ENCODE assay signal across 13 cellular contexts in genomic region chrX:131985526-131986049, GRCh38. TPM values are rescaled to one million over a fixed set of nuclear protein-coding genes. Genes with fewer than 3 reads are reported as not detected.
A peak's percentile ranks its signal among the peaks of the same experiment; 100 is the strongest.
DNase-seq lines count a peak whose midpoint lies in the region; ATAC-seq, FAIRE-seq and TF ChIP-seq lines count a peak whose summit lies in the region.
"Had no signal": no experiment of that assay in that cellular context is flagged by ENCODE, and none has a peak within 500 bp of the region (broad histone marks: within the 10 kb centered on the region; RNA-seq: fewer than 3 reads in every experiment).

No MANE protein-coding gene starts in this region.

- H3K4me2 ChIP-seq in BLaER1 treated with 17β-estradiol and CSF1 and Interleukin-3, amounts not matched to agents 10 nM and 100 nM: peak overlapping the region in 10 of 11 experiments; percentile 7 to 66 (median 42); a peak in 13 of 22 replicates
- no peak overlapping the region for H3K4me2 ChIP-seq in DND-41 (ENCODE audit: insufficient read depth, low read length)

- peak overlapping the region in 10 of 11 experiments; percentile 10 to 94 (median 88); a peak in 19 of 22 replicates for H3K27ac ChIP-seq in BLaER1 treated with 17β-estradiol and CSF1 and Interleukin-3, amounts not matched to agents 10 nM and 100 nM
- H3K27ac ChIP-seq in DND-41 (ENCODE audit: low read length): peak overlapping the region; percentile 78
- H3K27ac ChIP-seq: body of pancreas, SK-N-MC had no signal

- peak; percentile 31 for TF ChIP-seq CTCF in DND-41 (IDR thresholded peaks at IDR 0.05; ENCODE audit: borderline replicate concordance, extremely low read depth, low read length, poor library complexity, severe bottlenecking)
- no peak for TF ChIP-seq CTCF in WTC11 (IDR thresholded peaks at IDR 0.05)

- peak; percentile 67 for ATAC-seq in DND-41 (ENCODE audit: insufficient read depth, low read depth)
- peak; percentile 93 for ATAC-seq in WTC11
- ATAC-seq in GM19395 (IDR thresholded peaks at IDR 0.05; ENCODE audit: unreplicated experiment): no peak
- ATAC-seq: body of pancreas had no signal

- no peaks in the 10 kb centered on the region for H3K79me2 ChIP-seq in DND-41 (ENCODE audit: insufficient read depth, low read length)

- H3K36me3 Mint-ChIP-seq in WTC11: no peaks in the 10 kb centered on the region

- H3K27ac Mint-ChIP-seq in WTC11: no peak overlapping the region
- H3K27ac Mint-ChIP-seq: HFFc6 had no signal

- H3K27me3 Mint-ChIP-seq in WTC11 (ENCODE audit: low read depth): no peaks in the 10 kb centered on the region

- no peaks in the 10 kb centered on the region for H3K9me3 Mint-ChIP-seq in WTC11
- H3K9me3 Mint-ChIP-seq: HFFc6 had no signal

- peak; percentile 59 for DNase-seq in DND-41
- DNase-seq in WTC11 (ENCODE audit: low spot score): peak; percentile 14
- peak; percentile 55 for DNase-seq in iPS-NIHi7 (ENCODE audit: extremely low spot score)
- DNase-seq in frontal cortex (ENCODE audit: low spot score in 2 of 2): no peak
- DNase-seq in KG1 (lab: John Stamatoyannopoulos, UW): no peak
- DNase-seq in SKM-1 (lab: John Stamatoyannopoulos, UW; ENCODE audit: unreplicated experiment): no peak
- DNase-seq: body of pancreas, HFFc6, NCI-H526 had no signal

- CTCF ChIA-PET in WTC11 (lab: Charles Lee): no interaction called here

- H3K27me3 ChIP-seq in BLaER1 treated with 17β-estradiol and CSF1 and Interleukin-3, amounts not matched to agents 10 nM and 100 nM: peaks cover 92 to 100% (median 96%) of the 10 kb centered on the region in 11 experiments
- no peaks in the 10 kb centered on the region for H3K27me3 ChIP-seq in DND-41 (ENCODE audit: insufficient read depth, low read length, poor library complexity)
- H3K27me3 ChIP-seq: body of pancreas had no signal

- peak overlapping the region; percentile 64 for H2AFZ ChIP-seq in DND-41 (ENCODE audit: low read depth, low read length)

- POLR2A ChIA-PET in WTC11 (lab: Charles Lee): no interaction called here

- H3K36me3 ChIP-seq in BLaER1 treated with 17β-estradiol and CSF1 and Interleukin-3, amounts not matched to agents 10 nM and 100 nM: no peaks in the 10 kb centered on the region
- H3K36me3 ChIP-seq in DND-41 (ENCODE audit: insufficient read depth, low read length): no peaks in the 10 kb centered on the region

- FAIRE-seq in frontal cortex (lab: Jason Lieb, UNC): no peak

- H3K4me1 Mint-ChIP-seq in WTC11: peaks cover 26% of the 10 kb centered on the region

- H3K9me3 ChIP-seq in BLaER1 treated with 17β-estradiol and CSF1 and Interleukin-3, amounts not matched to agents 10 nM and 100 nM (replicated peaks in 1 of 11): peaks cover 7 to 32% (median 11%) of the 10 kb centered on the region in 11 experiments; a peak in 19 of 22 replicates
- no peaks in the 10 kb centered on the region for H3K9me3 ChIP-seq in DND-41 (ENCODE audit: insufficient read depth, low read length, severe bottlenecking)
- H3K9me3 ChIP-seq: body of pancreas had no signal

- peaks cover 19 to 36% (median 31%) of the 10 kb centered on the region in 10 experiments for H3K4me1 ChIP-seq in BLaER1 treated with 17β-estradiol and CSF1 and Interleukin-3, amounts not matched to agents 10 nM and 100 nM
- peaks cover 39% of the 10 kb centered on the region for H3K4me1 ChIP-seq in DND-41 (ENCODE audit: insufficient read depth, low read length)
- H3K4me1 ChIP-seq: body of pancreas had no signal

- peak overlapping the region in 1 of 11 experiments; percentile 7; a peak in 1 of 22 replicates for H3K9ac ChIP-seq in BLaER1 treated with 17β-estradiol and CSF1 and Interleukin-3, amounts not matched to agents 10 nM and 100 nM
- H3K9ac ChIP-seq in DND-41 (ENCODE audit: low read depth, low read length): no peak overlapping the region

- no peak overlapping the region for H3K4me3 ChIP-seq in BLaER1 treated with 17β-estradiol and CSF1 and Interleukin-3, amounts not matched to agents 10 nM and 100 nM
- no peak overlapping the region for H3K4me3 ChIP-seq in DND-41 (ENCODE audit: low read depth in 1 of 2, low read length in 2 of 2)
- H3K4me3 ChIP-seq: body of pancreas, SK-N-MC, skin epidermis had no signal

- no peak overlapping the region for H3K4me3 Mint-ChIP-seq in WTC11
- H3K4me3 Mint-ChIP-seq: HFFc6 had no signal

- H4K20me1 ChIP-seq in BLaER1 treated with 17β-estradiol and CSF1 and Interleukin-3, amounts not matched to agents 10 nM and 100 nM: no peaks in the 10 kb centered on the region; a peak in 2 of 22 replicates
- H4K20me1 ChIP-seq in DND-41 (ENCODE audit: insufficient read depth, low read length): no peaks in the 10 kb centered on the region

TF ChIP-seq in WTC11, 78 proteins besides CTCF, POLR2A, EP300 and RAD21 (continues in another document):
- TF ChIP-seq STAT6 (CRISPR knock-in tag; conservative IDR thresholded peaks at IDR 0.05; ENCODE audit: low read depth) (no peak), ATF6 (CRISPR knock-in tag; IDR thresholded peaks at IDR 0.05) (no peak), NFATC4 (CRISPR knock-in tag; IDR thresholded peaks at IDR 0.05) (no peak), ZBTB21 (CRISPR knock-in tag; IDR thresholded peaks at IDR 0.05; ENCODE audit: borderline replicate concordance) (no peak), ETV6 (CRISPR knock-in tag; IDR thresholded peaks at IDR 0.05) (no peak), NFE2L1 (CRISPR knock-in tag; IDR thresholded peaks at IDR 0.05) (no peak), NR2C2 (CRISPR knock-in tag; IDR thresholded peaks at IDR 0.05) (no peak), MXD4 (CRISPR knock-in tag; IDR thresholded peaks at IDR 0.05; ENCODE audit: borderline replicate concordance) (no peak), FOXP1 (CRISPR knock-in tag; IDR thresholded peaks at IDR 0.05; ENCODE audit: borderline replicate concordance) (no peak)
- TF ChIP-seq, protein P1, sequence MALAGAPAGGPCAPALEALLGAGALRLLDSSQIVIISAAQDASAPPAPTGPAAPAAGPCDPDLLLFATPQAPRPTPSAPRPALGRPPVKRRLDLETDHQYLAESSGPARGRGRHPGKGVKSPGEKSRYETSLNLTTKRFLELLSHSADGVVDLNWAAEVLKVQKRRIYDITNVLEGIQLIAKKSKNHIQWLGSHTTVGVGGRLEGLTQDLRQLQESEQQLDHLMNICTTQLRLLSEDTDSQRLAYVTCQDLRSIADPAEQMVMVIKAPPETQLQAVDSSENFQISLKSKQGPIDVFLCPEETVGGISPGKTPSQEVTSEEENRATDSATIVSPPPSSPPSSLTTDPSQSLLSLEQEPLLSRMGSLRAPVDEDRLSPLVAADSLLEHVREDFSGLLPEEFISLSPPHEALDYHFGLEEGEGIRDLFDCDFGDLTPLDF (CRISPR knock-in tag; IDR thresholded peaks at IDR 0.05): no peak

RNA-seq across cellular contexts. Expression of gene STK26, which starts 37.5 kb away (rescaled TPM):
- 75.4 to 78.8 TPM (median 77.6 TPM) in 3 replicates for total RNA-seq in WTC11 (2021)
- total RNA-seq in frontal cortex: 0.82 TPM

Comparison
In these comparisons a context has a peak if more than half of its experiments do, and no peak if none do; other contexts are left out.
1. DNase-seq: peak in DND-41 (single experiment), WTC11 (single experiment) and iPS-NIHi7 (single experiment); none in frontal cortex (0 of 2), KG1 (single experiment) and SKM-1 (single experiment).
2. RNA of gene STK26, which starts 37.5 kb away (total RNA-seq): 75.4 to 78.8 TPM in WTC11; 0.82 TPM in frontal cortex (single experiment); every median in the first group is over 10 times any median in the second.